ENCODE assay signal across 1 cellular context in the genomic region with DNA sequence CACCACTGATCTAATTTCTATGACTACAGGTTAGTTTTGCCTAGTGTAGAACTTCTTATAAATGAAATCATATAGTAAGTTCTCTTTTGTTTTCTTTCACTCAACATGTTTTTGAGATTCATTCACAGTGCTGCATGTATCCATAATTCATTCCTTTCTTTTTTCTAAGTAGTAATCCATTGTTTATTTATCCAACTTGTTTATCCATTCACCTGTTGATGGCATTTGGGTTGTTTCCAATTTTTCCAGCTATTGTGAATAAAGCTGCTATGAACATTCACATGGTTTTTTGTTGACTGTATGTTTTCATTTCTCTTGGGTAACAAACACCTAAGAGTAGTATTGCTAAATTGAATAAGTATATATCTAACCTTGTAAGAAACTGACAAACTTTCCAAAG.
TF ChIP-seq lines count a peak whose summit lies in the region.

No MANE protein-coding gene starts in this region.

TF ChIP-seq in IMR-90, 13 proteins besides CTCF, POLR2A, EP300 and RAD21 (continued from another document):
- TF ChIP-seq MXI1 (IDR thresholded peaks at IDR 0.05; ENCODE audit: borderline replicate concordance, low read depth, low read length) (no peak), CEBPB (IDR thresholded peaks at IDR 0.05; ENCODE audit: low read depth, low read length) (no peak), RFX5 (IDR thresholded peaks at IDR 0.05; ENCODE audit: low read depth, low read length) (no peak), SMC3 (IDR thresholded peaks at IDR 0.05; ENCODE audit: low read depth, low read length) (no peak), RCOR1 (IDR thresholded peaks at IDR 0.05; ENCODE audit: insufficient replicate concordance, low read length) (no peak)
- TF ChIP-seq, protein P1, sequence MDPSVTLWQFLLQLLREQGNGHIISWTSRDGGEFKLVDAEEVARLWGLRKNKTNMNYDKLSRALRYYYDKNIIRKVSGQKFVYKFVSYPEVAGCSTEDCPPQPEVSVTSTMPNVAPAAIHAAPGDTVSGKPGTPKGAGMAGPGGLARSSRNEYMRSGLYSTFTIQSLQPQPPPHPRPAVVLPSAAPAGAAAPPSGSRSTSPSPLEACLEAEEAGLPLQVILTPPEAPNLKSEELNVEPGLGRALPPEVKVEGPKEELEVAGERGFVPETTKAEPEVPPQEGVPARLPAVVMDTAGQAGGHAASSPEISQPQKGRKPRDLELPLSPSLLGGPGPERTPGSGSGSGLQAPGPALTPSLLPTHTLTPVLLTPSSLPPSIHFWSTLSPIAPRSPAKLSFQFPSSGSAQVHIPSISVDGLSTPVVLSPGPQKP (IDR thresholded peaks at IDR 0.05; ENCODE audit: borderline replicate concordance, low read depth, low read length), result no peak
- TF ChIP-seq, protein P2, sequence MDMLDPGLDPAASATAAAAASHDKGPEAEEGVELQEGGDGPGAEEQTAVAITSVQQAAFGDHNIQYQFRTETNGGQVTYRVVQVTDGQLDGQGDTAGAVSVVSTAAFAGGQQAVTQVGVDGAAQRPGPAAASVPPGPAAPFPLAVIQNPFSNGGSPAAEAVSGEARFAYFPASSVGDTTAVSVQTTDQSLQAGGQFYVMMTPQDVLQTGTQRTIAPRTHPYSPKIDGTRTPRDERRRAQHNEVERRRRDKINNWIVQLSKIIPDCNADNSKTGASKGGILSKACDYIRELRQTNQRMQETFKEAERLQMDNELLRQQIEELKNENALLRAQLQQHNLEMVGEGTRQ (IDR thresholded peaks at IDR 0.05; ENCODE audit: low read depth, low read length), result no peak
